Comparison of ENCODE assay signal across 24 cellular contexts in the genomic region with DNA sequence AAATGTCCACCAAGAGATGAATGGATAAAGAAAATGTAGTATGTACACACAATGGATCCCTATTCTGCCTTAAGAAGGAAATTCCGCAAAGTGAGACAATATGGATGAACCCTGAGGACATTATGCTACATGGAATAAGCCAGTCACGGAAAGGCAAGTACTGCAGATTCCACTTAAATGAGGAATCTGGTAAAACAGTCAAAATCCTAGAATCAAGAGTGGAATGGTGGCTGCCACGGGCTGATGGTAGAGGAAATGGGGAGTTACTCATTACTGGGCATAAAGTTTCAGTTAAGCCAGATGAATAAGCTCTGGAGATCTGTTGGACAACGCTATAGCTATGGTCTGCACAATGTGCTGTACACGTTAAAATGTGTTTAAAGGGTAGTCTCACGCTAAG. TPM values are rescaled to one million over a fixed set of nuclear protein-coding genes. Genes with fewer than 3 reads are reported as not detected.
DNase-seq lines count a peak whose midpoint lies in the region; ATAC-seq and TF ChIP-seq lines count a peak whose summit lies in the region.
"Had no signal": no experiment of that assay in that cellular context is flagged by ENCODE, and none has a peak within 500 bp of the region (broad histone marks: within the 10 kb centered on the region; RNA-seq: fewer than 3 reads in every experiment).

No MANE protein-coding gene starts in this region.

- peaks cover 52% of the 10 kb centered on the region for H3K4me1 Mint-ChIP-seq in activated T-cell treated with anti-CD3 and anti-CD28 coated beads, Interleukin-2, amount 50 U/mL, for 72 hours (ENCODE audit: low read depth)
- peaks cover 71% of the 10 kb centered on the region for H3K4me1 Mint-ChIP-seq in activated T-cell treated with anti-CD3 and anti-CD28 coated beads, Interleukin-2, amount 50 U/mL, for 4 hours (ENCODE audit: low read depth)
- H3K4me1 Mint-ChIP-seq in glutamatergic neuron (ENCODE audit: low read depth, unreplicated experiment) (peaks cover 43% of the 10 kb centered on the region), nephron progenitor cell (peaks cover 35% of the 10 kb centered on the region)
- peaks cover 65% of the 10 kb centered on the region for H3K4me1 Mint-ChIP-seq in stimulated activated effector memory CD8-positive, alpha-beta T cell treated with anti-CD3 and anti-CD28 coated beads, Interleukin-12 subunit alpha, Interleukin-12 subunit beta, amount 100 ng/mL, for 72 hours

- H3K9me3 ChIP-seq in RWPE2 (ENCODE audit: severe bottlenecking): no peaks in the 10 kb centered on the region
- H3K9me3 ChIP-seq in gastroesophageal sphincter: no peaks in the 10 kb centered on the region
- H3K9me3 ChIP-seq: mucosa of descending colon, right atrium auricular region, suprapubic skin had no signal

- no peak for ATAC-seq in activated T-cell treated with anti-CD3 and anti-CD28 coated beads, Interleukin-2, amount 50 U/mL, for 72 hours (replicated peaks in 1 of 2)
- no peak for ATAC-seq in activated T-cell treated with anti-CD3 and anti-CD28 coated beads, Interleukin-2, amount 50 U/mL, for 4 hours
- ATAC-seq in RWPE2 (ENCODE audit: low read depth) (no peak), gastroesophageal sphincter (no peak)
- no peak for ATAC-seq in stimulated activated effector memory CD8-positive, alpha-beta T cell treated with anti-CD3 and anti-CD28 coated beads, Interleukin-12 subunit alpha, Interleukin-12 subunit beta, amount 100 ng/mL, for 72 hours

- peak overlapping the region; percentile 26 for H3K27ac Mint-ChIP-seq in activated T-cell treated with anti-CD3 and anti-CD28 coated beads, Interleukin-2, amount 50 U/mL, for 72 hours
- H3K27ac Mint-ChIP-seq in glutamatergic neuron (ENCODE audit: unreplicated experiment): peak overlapping the region; percentile 45
- H3K27ac Mint-ChIP-seq in stimulated activated effector memory CD8-positive, alpha-beta T cell treated with anti-CD3 and anti-CD28 coated beads, Interleukin-12 subunit alpha, Interleukin-12 subunit beta, amount 100 ng/mL, for 72 hours: peak overlapping the region; percentile 90
- no peak overlapping the region for H3K27ac Mint-ChIP-seq in nephron progenitor cell
- H3K27ac Mint-ChIP-seq: activated T-helper 1 cell treated with anti-CD3 and anti-CD28 coated beads, Interleukin-12 subunit alpha, Interleukin-12 subunit beta, Interleukin-2, Interleukin-4 antibody, amounts not matched to agents 30 ng/mL and 10 ng/mL and 1 ng/mL, durations not matched to agents 14 hours and 24 hours and 36 hours; T-helper 1 cell treated with Interleukin-12 subunit alpha and Interleukin-12 subunit beta and Interleukin-4 antibody, amounts not matched to agents 30 μg/mL and 1 μg/mL, for 36 hours had no signal

- no peak for TF ChIP-seq EP300 in gastroesophageal sphincter (IDR thresholded peaks at IDR 0.05)

- H3K36me3 Mint-ChIP-seq in activated T-cell treated with anti-CD3 and anti-CD28 coated beads, Interleukin-2, amount 50 U/mL, for 72 hours (ENCODE audit: insufficient read depth in 2 of 2): peaks cover 9 to 14% of the 10 kb centered on the region in 2 donors
- peaks cover 12% of the 10 kb centered on the region for H3K36me3 Mint-ChIP-seq in activated T-cell treated with anti-CD3 and anti-CD28 coated beads, Interleukin-2, amount 50 U/mL, for 4 hours (ENCODE audit: insufficient read depth)
- H3K36me3 Mint-ChIP-seq in glutamatergic neuron (ENCODE audit: unreplicated experiment): peaks cover 5% of the 10 kb centered on the region
- H3K36me3 Mint-ChIP-seq in stimulated activated effector memory CD8-positive, alpha-beta T cell treated with anti-CD3 and anti-CD28 coated beads, Interleukin-12 subunit alpha, Interleukin-12 subunit beta, amount 100 ng/mL, for 72 hours: peaks cover 66% of the 10 kb centered on the region
- peaks cover 5% of the 10 kb centered on the region for H3K36me3 Mint-ChIP-seq in nephron progenitor cell (ENCODE audit: low read depth)

- H3K4me3 ChIP-seq in RWPE2 (ENCODE audit: severe bottlenecking): no peak overlapping the region
- no peak overlapping the region for H3K4me3 ChIP-seq in gastroesophageal sphincter
- H3K4me3 ChIP-seq: BLaER1 treated with 17β-estradiol and CSF1 and Interleukin-3, amounts not matched to agents 10 nM and 100 nM; mucosa of descending colon; right atrium auricular region; SJSA1; suprapubic skin had no signal

- H3K27me3 ChIP-seq in RWPE2 (ENCODE audit: insufficient read depth, poor library complexity, severe bottlenecking): no peaks in the 10 kb centered on the region
- H3K27me3 ChIP-seq in gastroesophageal sphincter: no peaks in the 10 kb centered on the region
- H3K27me3 ChIP-seq: BLaER1 treated with 17β-estradiol and CSF1 and Interleukin-3, amounts not matched to agents 10 nM and 100 nM; right atrium auricular region; SJSA1; suprapubic skin had no signal

- peaks cover 0 to 2% of the 10 kb centered on the region in 2 donors for H3K9me3 Mint-ChIP-seq in activated T-cell treated with anti-CD3 and anti-CD28 coated beads, Interleukin-2, amount 50 U/mL, for 72 hours
- no peaks in the 10 kb centered on the region for H3K9me3 Mint-ChIP-seq in activated T-cell treated with anti-CD3 and anti-CD28 coated beads, Interleukin-2, amount 50 U/mL, for 4 hours
- peaks cover 11% of the 10 kb centered on the region for H3K9me3 Mint-ChIP-seq in glutamatergic neuron (ENCODE audit: unreplicated experiment)
- H3K9me3 Mint-ChIP-seq in stimulated activated effector memory CD8-positive, alpha-beta T cell treated with anti-CD3 and anti-CD28 coated beads, Interleukin-12 subunit alpha, Interleukin-12 subunit beta, amount 100 ng/mL, for 72 hours: no peaks in the 10 kb centered on the region
- H3K9me3 Mint-ChIP-seq in nephron progenitor cell: peaks cover 18% of the 10 kb centered on the region
- H3K9me3 Mint-ChIP-seq: activated T-helper 1 cell treated with anti-CD3 and anti-CD28 coated beads, Interleukin-12 subunit alpha, Interleukin-12 subunit beta, Interleukin-2, Interleukin-4 antibody, amounts not matched to agents 30 ng/mL and 10 ng/mL and 1 ng/mL, durations not matched to agents 14 hours and 24 hours and 36 hours; T-helper 1 cell treated with Interleukin-12 subunit alpha and Interleukin-12 subunit beta and Interleukin-4 antibody, amounts not matched to agents 30 μg/mL and 1 μg/mL, for 36 hours had no signal

- TF ChIP-seq CTCF in RWPE2 (IDR thresholded peaks at IDR 0.05; ENCODE audit: poor library complexity, severe bottlenecking) (no peak), glutamatergic neuron (IDR thresholded peaks at IDR 0.05; ENCODE audit: partially characterized antibody, unreplicated experiment) (no peak), nephron progenitor cell (IDR thresholded peaks at IDR 0.05) (no peak), gastroesophageal sphincter (IDR thresholded peaks at IDR 0.05) (no peak)

- H3K36me3 ChIP-seq in RWPE2 (ENCODE audit: low read depth) (no peaks in the 10 kb centered on the region), gastroesophageal sphincter (no peaks in the 10 kb centered on the region)
- H3K36me3 ChIP-seq: right atrium auricular region, suprapubic skin had no signal

- H3K27me3 Mint-ChIP-seq in activated T-cell treated with anti-CD3 and anti-CD28 coated beads, Interleukin-2, amount 50 U/mL, for 72 hours (ENCODE audit: low read depth): no peaks in the 10 kb centered on the region
- H3K27me3 Mint-ChIP-seq in activated T-cell treated with anti-CD3 and anti-CD28 coated beads, Interleukin-2, amount 50 U/mL, for 4 hours (ENCODE audit: low read depth): no peaks in the 10 kb centered on the region
- H3K27me3 Mint-ChIP-seq in glutamatergic neuron (ENCODE audit: unreplicated experiment): peaks cover 7% of the 10 kb centered on the region
- H3K27me3 Mint-ChIP-seq in nephron progenitor cell (ENCODE audit: low read depth, poor library complexity): no peaks in the 10 kb centered on the region

- no peak for TF ChIP-seq POLR2A in gastroesophageal sphincter (IDR thresholded peaks at IDR 0.05)

- H3K4me3 Mint-ChIP-seq in activated T-cell treated with anti-CD3 and anti-CD28 coated beads, Interleukin-2, amount 50 U/mL, for 72 hours: no peak overlapping the region
- no peak overlapping the region for H3K4me3 Mint-ChIP-seq in activated T-cell treated with anti-CD3 and anti-CD28 coated beads, Interleukin-2, amount 50 U/mL, for 4 hours
- H3K4me3 Mint-ChIP-seq in glutamatergic neuron (ENCODE audit: unreplicated experiment): no peak overlapping the region
- H3K4me3 Mint-ChIP-seq in stimulated activated effector memory CD8-positive, alpha-beta T cell treated with anti-CD3 and anti-CD28 coated beads, Interleukin-12 subunit alpha, Interleukin-12 subunit beta, amount 100 ng/mL, for 72 hours: no peak overlapping the region
- H3K4me3 Mint-ChIP-seq in nephron progenitor cell: no peak overlapping the region
- H3K4me3 Mint-ChIP-seq: activated T-helper 1 cell treated with anti-CD3 and anti-CD28 coated beads, Interleukin-12 subunit alpha, Interleukin-12 subunit beta, Interleukin-2, Interleukin-4 antibody, amounts not matched to agents 30 ng/mL and 10 ng/mL and 1 ng/mL, durations not matched to agents 14 hours and 24 hours and 36 hours; T-helper 1 cell treated with Interleukin-12 subunit alpha and Interleukin-12 subunit beta and Interleukin-4 antibody, amounts not matched to agents 30 μg/mL and 1 μg/mL, for 36 hours had no signal

- 82 to 89% methylated on average over 6 of the region's 6 CpGs for whole genome bisulfite sequencing in gastroesophageal sphincter (ENCODE audit: low coverage in 1 of 2), 2 donors

- H3K27ac ChIP-seq in RWPE2 (ENCODE audit: poor library complexity, severe bottlenecking) (no peak overlapping the region), gastroesophageal sphincter (no peak overlapping the region)
- H3K27ac ChIP-seq: right atrium auricular region, SJSA1, suprapubic skin had no signal

- H3K4me1 ChIP-seq in RWPE2 (ENCODE audit: insufficient read depth, poor library complexity, severe bottlenecking): no peaks in the 10 kb centered on the region
- peaks cover 0 to 15% (median 0%) of the 10 kb centered on the region in 3 donors for H3K4me1 ChIP-seq in gastroesophageal sphincter

- DNase-seq in activated T-cell treated with anti-CD3 and anti-CD28 coated beads, Interleukin-2, amount 50 U/mL, for 72 hours: no peak
- DNase-seq in activated T-cell treated with anti-CD3 and anti-CD28 coated beads, Interleukin-2, amount 50 U/mL, for 4 hours: no peak
- DNase-seq in RWPE2 (ENCODE audit: low spot score) (peak; percentile 2), glutamatergic neuron (no peak), nephron progenitor cell (no peak), DMS 273 treated with DMSO at 0.1 percent for 48 hours (lab: John Stamatoyannopoulos, UW) (no peak)
- DNase-seq in stimulated activated effector memory CD8-positive, alpha-beta T cell treated with anti-CD3 and anti-CD28 coated beads, Interleukin-12 subunit alpha, Interleukin-12 subunit beta, amount 100 ng/mL, for 72 hours (ENCODE audit: low spot score in 2 of 2): no peak
- DNase-seq: activated CD8-positive, alpha-beta memory T cell treated with anti-CD3 and anti-CD28 coated beads for 24 hours; cortex of kidney; hippocampal formation; KG1; mucosa of descending colon; occipital lobe; stimulated activated CD4-positive, alpha-beta T cell treated with anti-CD3 and anti-CD28 coated beads, Interleukin-12 subunit alpha, Interleukin-12 subunit beta, amount 100 ng/mL, for 4 hours had no signal

RNA-seq across cellular contexts. Expression of gene STK10, which starts 47.2 kb away (rescaled TPM):
- total RNA-seq in activated T-cell treated with anti-CD3 and anti-CD28 coated beads, Interleukin-2, amount 50 U/mL, for 72 hours: 100 to 1,000 TPM; 126 to 134 TPM
- total RNA-seq in activated T-cell treated with anti-CD3 and anti-CD28 coated beads, Interleukin-2, amount 50 U/mL, for 4 hours: 10 to 100 TPM; 62.1 to 79.0 (median 72.6) TPM
- total RNA-seq in glutamatergic neuron (ENCODE audit: unreplicated experiment) (84.7 TPM), gastroesophageal sphincter (10 to 100 TPM; 14.1 to 30.4 (median 19.4) TPM)

RNA-seq across cellular contexts. Expression of gene EFCAB9, which starts 53.1 kb away (rescaled TPM):
- not detected for total RNA-seq in activated T-cell treated with anti-CD3 and anti-CD28 coated beads, Interleukin-2, amount 50 U/mL, for 72 hours
- not detected for total RNA-seq in activated T-cell treated with anti-CD3 and anti-CD28 coated beads, Interleukin-2, amount 50 U/mL, for 4 hours
- total RNA-seq in glutamatergic neuron (ENCODE audit: unreplicated experiment) (not detected), gastroesophageal sphincter (not detected)
- total RNA-seq: activated T-helper 1 cell treated with anti-CD3 and anti-CD28 coated beads, Interleukin-12 subunit alpha, Interleukin-12 subunit beta, Interleukin-2, Interleukin-4 antibody, amounts not matched to agents 30 ng/mL and 10 ng/mL and 1 ng/mL, durations not matched to agents 14 hours and 24 hours and 36 hours; H4; HT-29; lower leg skin; mucosa of descending colon; occipital lobe; right atrium auricular region; SJSA1; suprapubic skin had no signal
